18 cellular contexts compared by ENCODE assay signal in genomic region chr7:10998984-10999757, GRCh38. TPM values are rescaled to one million over a fixed set of nuclear protein-coding genes. Genes with fewer than 3 reads are reported as not detected.
DNase-seq lines count a peak whose midpoint lies in the region; ATAC-seq and TF ChIP-seq lines count a peak whose summit lies in the region.
"Had no signal": no experiment of that assay in that cellular context is flagged by ENCODE, and none has a peak within 500 bp of the region (broad histone marks: within the 10 kb centered on the region; RNA-seq: fewer than 3 reads in every experiment).

No MANE protein-coding gene starts in this region.

- H3K4me2 ChIP-seq in GM23248 (ENCODE audit: unreplicated experiment) = no peak overlapping the region
- H3K4me2 ChIP-seq: A549 had no signal

- TF ChIP-seq CTCF in NB4 (IDR thresholded peaks at IDR 0.05; ENCODE audit: low read depth, low read length) (no peak), gastrocnemius medialis (IDR thresholded peaks at IDR 0.05 in 4 of 5, conservative IDR thresholded peaks at IDR 0.05 in 1 of 5) (no peak)

- H3K27ac Mint-ChIP-seq in activated CD4-positive, alpha-beta T cell treated with anti-CD3 and anti-CD28 coated beads, Interleukin-2, amount 10 ng/mL, durations not matched to agents 24 days and 14 days = no peak overlapping the region
- H3K27ac Mint-ChIP-seq: activated CD8-positive, alpha-beta T cell treated with anti-CD3 and anti-CD28 coated beads for 36 hours; dendritic cell treated with granulocyte-macrophage colony-stimulating factor and Interleukin-4, amounts not matched to agents 40 ng/mL and 50 ng/mL, for 4 days had no signal

- H3K9me3 Mint-ChIP-seq in activated CD4-positive, alpha-beta T cell treated with anti-CD3 and anti-CD28 coated beads, Interleukin-2, amount 10 ng/mL, durations not matched to agents 24 days and 14 days = peaks cover 4% of the 10 kb centered on the region

- peaks cover 3% of the 10 kb centered on the region; the same call in 1 of the 2 replicates for H3K36me3 ChIP-seq in GM23248 (ENCODE audit: low read depth)
- H3K36me3 ChIP-seq in gastrocnemius medialis = peaks cover 0 to 6% of the 10 kb centered on the region in 2 donors

- no peaks in the 10 kb centered on the region for H3K27me3 Mint-ChIP-seq in activated CD4-positive, alpha-beta T cell treated with anti-CD3 and anti-CD28 coated beads, Interleukin-2, amount 10 ng/mL, durations not matched to agents 24 days and 14 days
- H3K27me3 Mint-ChIP-seq: activated CD8-positive, alpha-beta T cell treated with anti-CD3 and anti-CD28 coated beads for 36 hours; dendritic cell treated with granulocyte-macrophage colony-stimulating factor and Interleukin-4, amounts not matched to agents 40 ng/mL and 50 ng/mL, for 4 days had no signal

- no peak overlapping the region for H3K9ac ChIP-seq in GM23248

- H3K79me2 ChIP-seq in GM23248 (ENCODE audit: insufficient read depth) = peaks cover 46% of the 10 kb centered on the region

- ATAC-seq in gastrocnemius medialis = no peak
- ATAC-seq: activated CD8-positive, alpha-beta T cell treated with anti-CD3 and anti-CD28 coated beads for 36 hours; left colon had no signal

- H3K4me3 ChIP-seq in NB4 (ENCODE audit: low read depth, low read length) (no peak overlapping the region), GM23248 (no peak overlapping the region), gastrocnemius medialis (no peak overlapping the region)
- H3K4me3 ChIP-seq: A549, upper lobe of left lung had no signal

- H3F3A ChIP-seq in GM23248 (ENCODE audit: insufficient read depth) = no peaks in the 10 kb centered on the region

- no peak overlapping the region for H2AFZ ChIP-seq in GM23248

- H3K27me3 ChIP-seq in GM23248 (replicated peaks; ENCODE audit: insufficient read depth) (no peaks in the 10 kb centered on the region), gastrocnemius medialis (no peaks in the 10 kb centered on the region)
- H3K27me3 ChIP-seq: upper lobe of left lung had no signal

- no peaks in the 10 kb centered on the region for H3K9me3 ChIP-seq in GM23248 (ENCODE audit: low read depth)
- H3K9me3 ChIP-seq in gastrocnemius medialis = no peaks in the 10 kb centered on the region
- H3K9me3 ChIP-seq: A549, upper lobe of left lung had no signal

- TF ChIP-seq POLR2A in NB4 (IDR thresholded peaks at IDR 0.05; ENCODE audit: extremely low read depth, insufficient read length) (no peak), gastrocnemius medialis (IDR thresholded peaks at IDR 0.05) (no peak)

- in situ Hi-C loops in GM23248 (cut with MboI) (no loop called here), gastrocnemius medialis (cut with MboI; ENCODE audit: low sequenced_read_pairs in 4 of 4) (no loop called here)

- 0 out of 2 replicates have a peak, but pooled peaks cover 3% of the 10 kb centered on the region for H4K20me1 ChIP-seq in GM23248 (ENCODE audit: insufficient read depth)

- peak; percentile 55 for DNase-seq in activated CD4-positive, alpha-beta T cell treated with anti-CD3 and anti-CD28 coated beads, Interleukin-2, amount 10 ng/mL, durations not matched to agents 24 days and 14 days
- no peak for DNase-seq in activated CD4-positive, alpha-beta T cell treated with anti-CD3 and anti-CD28 coated beads, Interleukin-2, amount 50 U/mL, for 4 hours
- DNase-seq in NB4 (ENCODE audit: low read depth) (peak; percentile 16), epidermal melanocyte (ENCODE audit: insufficient read length, low spot score) (peak; percentile 17), renal cortical epithelial cell (ENCODE audit: low read depth) (peak; percentile 22), GM23248 (no peak), D341Med (ENCODE audit: low spot score) (no peak), gastrocnemius medialis (no peak)
- DNase-seq: activated CD8-positive, alpha-beta T cell treated with anti-CD3 and anti-CD28 coated beads for 36 hours; activated naive CD4-positive, alpha-beta T cell treated with anti-CD3 and anti-CD28 coated beads, Interleukin-2, amount 50 U/mL, for 16 hours; DMS53; left colon; NCI-H2107; nucleus accumbens; SW 1271; upper lobe of left lung had no signal

- H3K4me1 Mint-ChIP-seq in activated CD4-positive, alpha-beta T cell treated with anti-CD3 and anti-CD28 coated beads, Interleukin-2, amount 10 ng/mL, durations not matched to agents 24 days and 14 days = peaks cover 24% of the 10 kb centered on the region

- peaks cover 36% of the 10 kb centered on the region for H3K36me3 Mint-ChIP-seq in activated CD4-positive, alpha-beta T cell treated with anti-CD3 and anti-CD28 coated beads, Interleukin-2, amount 10 ng/mL, durations not matched to agents 24 days and 14 days (ENCODE audit: low read depth)

- no peaks in the 10 kb centered on the region for H3K9me2 ChIP-seq in GM23248 (ENCODE audit: insufficient read depth)

- 66 to 67% methylated on average over 5 of the region's 5 CpGs for WGBS in GM23248 (ENCODE audit: low coverage in 1 of 2, low lambda C conversion rate in 2 of 2, missing lambda C conversion rate in 2 of 2), 2 experiments

- H3K27ac ChIP-seq in GM23248 = no peak overlapping the region
- no peak overlapping the region for H3K27ac ChIP-seq in gastrocnemius medialis
- H3K27ac ChIP-seq: A549, upper lobe of left lung had no signal

- no peak overlapping the region for H3K4me3 Mint-ChIP-seq in activated CD4-positive, alpha-beta T cell treated with anti-CD3 and anti-CD28 coated beads, Interleukin-2, amount 10 ng/mL, durations not matched to agents 24 days and 14 days
- H3K4me3 Mint-ChIP-seq: activated CD8-positive, alpha-beta T cell treated with anti-CD3 and anti-CD28 coated beads for 36 hours; dendritic cell treated with granulocyte-macrophage colony-stimulating factor and Interleukin-4, amounts not matched to agents 40 ng/mL and 50 ng/mL, for 4 days had no signal

- intact Hi-C loops in activated CD4-positive, alpha-beta T cell treated with anti-CD3 and anti-CD28 coated beads, Interleukin-2, amount 10 ng/mL, durations not matched to agents 24 days and 14 days (cut with micrococcal nuclease) = no loop called here
- intact Hi-C loops in gastrocnemius medialis (cut with DNase I; ENCODE audit: low total_unique reads) = no loop called here

- H3K4me1 ChIP-seq in GM23248 (ENCODE audit: insufficient read depth) = no peaks in the 10 kb centered on the region
- no peaks in the 10 kb centered on the region for H3K4me1 ChIP-seq in gastrocnemius medialis

RNA-seq across cellular contexts. Expression of gene PHF14, which starts 25.5 kb away (rescaled TPM):
- 36.7 and 42.7 TPM in 2 replicates for total RNA-seq in activated CD4-positive, alpha-beta T cell treated with anti-CD3 and anti-CD28 coated beads, Interleukin-2, amount 10 ng/mL, durations not matched to agents 24 days and 14 days
- 18.2 and 43.6 TPM in 2 replicates for total RNA-seq in renal cortical epithelial cell
- 9.6 and 17.0 TPM in 2 replicates for total RNA-seq in GM23248 (2014; rRNA removed; shearing (Covaris generic))
- polyA plus RNA-seq in GM23248 (2016; fragmentation: Nextera tagmentation; extraction: Ambion mirVana) = 10.0 and 10.1 TPM in 2 replicates
- total RNA-seq in gastrocnemius medialis = 10 to 100 TPM in 2 of 4 donors, 1 to 10 TPM in 2; 8.9 to 24.7 (median 12.4) TPM

Comparison
In these comparisons a context has a peak if more than half of its experiments do, and no peak if none do; other contexts are left out.
1. DNase-seq: peak in activated CD4-positive, alpha-beta T cell treated with anti-CD3 and anti-CD28 coated beads, Interleukin-2, amount 10 ng/mL, durations not matched to agents 24 days and 14 days (single experiment), NB4 (single experiment), epidermal melanocyte (single experiment) and renal cortical epithelial cell (single experiment); none in activated CD4-positive, alpha-beta T cell treated with anti-CD3 and anti-CD28 coated beads, Interleukin-2, amount 50 U/mL, for 4 hours (0 of 2), GM23248 (single experiment), D341Med (single experiment) and gastrocnemius medialis (0 of 2).